In the genomic region with DNA sequence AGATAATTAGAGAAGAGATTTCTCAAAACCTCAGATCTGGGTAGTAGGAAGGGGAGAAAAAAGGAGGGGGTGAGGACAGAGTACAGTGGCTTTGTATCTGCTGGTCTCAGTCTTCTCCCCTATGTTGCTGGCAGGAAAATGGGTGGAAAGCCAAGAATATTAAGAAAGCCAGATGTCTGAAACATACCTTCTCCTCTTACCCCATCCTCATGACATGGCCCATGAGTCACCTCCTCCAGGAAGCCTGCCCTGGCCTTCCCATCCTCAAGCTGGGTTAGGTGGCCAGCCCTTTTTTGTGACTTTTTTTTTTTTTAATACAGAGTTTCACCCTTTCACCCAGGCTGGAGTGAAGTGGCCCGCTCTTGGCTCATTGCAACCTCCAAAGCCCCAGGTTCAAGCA, we compare ENCODE assay signal across 1 cellular context.
TF ChIP-seq lines count a peak whose summit lies in the region.

No MANE protein-coding gene starts in this region.

TF ChIP-seq in HepG2, 621 proteins besides CTCF, POLR2A, EP300 and RAD21:
- TF ChIP-seq FOSL2 (CRISPR knock-in tag; IDR thresholded peaks at IDR 0.05) (0 out of 2 replicates have a peak, but pooled peaks have one; percentile 11), ZNF792 (CRISPR knock-in tag; IDR thresholded peaks at IDR 0.05) (no peak)
